ENCODE assay signal across 12 cellular contexts in the genomic region with DNA sequence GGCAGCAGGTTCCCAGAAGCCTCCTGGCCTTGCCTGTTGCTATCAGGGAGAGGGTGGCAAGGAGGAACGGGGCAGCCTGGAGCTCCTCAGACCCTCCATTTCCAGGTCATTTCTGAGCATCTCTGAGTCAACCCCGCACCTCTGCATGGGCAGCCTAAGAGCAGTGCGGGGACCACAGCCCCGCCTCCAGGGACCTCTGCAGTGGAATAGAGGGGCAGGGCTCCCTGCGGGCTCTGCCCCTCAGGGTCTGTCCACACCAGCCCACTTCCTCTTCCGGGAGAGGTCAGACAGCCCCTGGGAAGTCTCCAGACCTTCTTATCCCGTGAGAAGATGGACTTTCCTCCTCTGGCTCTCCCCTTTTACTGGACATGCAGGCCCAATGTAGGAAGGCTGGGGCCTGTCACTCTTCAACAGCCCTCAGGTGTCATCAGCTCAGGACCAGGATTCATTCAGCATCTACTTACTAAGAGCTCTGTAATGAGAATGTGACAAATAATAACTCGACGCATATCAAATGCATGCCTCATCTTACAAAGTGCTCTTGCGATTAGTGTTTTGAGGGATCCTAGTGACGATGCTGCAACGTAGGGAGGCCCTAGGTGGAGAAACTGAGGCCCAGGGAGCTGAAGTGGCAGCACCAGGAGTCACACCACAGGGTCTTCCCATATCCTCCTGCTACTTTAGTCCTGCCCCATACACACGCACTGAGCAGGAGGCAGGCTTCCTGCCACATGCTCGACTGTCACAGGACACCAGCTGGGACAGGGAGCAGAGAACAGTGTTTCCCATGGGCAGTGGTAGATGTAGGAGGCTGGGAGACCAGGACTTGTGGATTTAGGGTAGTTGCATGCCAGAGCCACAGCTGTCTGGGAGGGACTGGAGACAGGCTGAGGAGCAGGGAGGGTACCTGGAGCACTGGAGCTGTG. TPM values are rescaled to one million over a fixed set of nuclear protein-coding genes. Genes with fewer than 3 reads are reported as not detected.
DNase-seq lines count a peak whose midpoint lies in the region; ATAC-seq and TF ChIP-seq lines count a peak whose summit lies in the region.
"Had no signal": no experiment of that assay in that cellular context is flagged by ENCODE, and none has a peak within 500 bp of the region (broad histone marks: within the 10 kb centered on the region; RNA-seq: fewer than 3 reads in every experiment).

No MANE protein-coding gene starts in this region.

- TF ChIP-seq POLR2A in vagina (IDR thresholded peaks at IDR 0.05): no peak

- H3K9me3 ChIP-seq in mucosa of rectum (ENCODE audit: control insufficient read depth in 2 of 2, low read length in 2 of 2) (no peaks in the 10 kb centered on the region), vagina (no peaks in the 10 kb centered on the region)
- H3K9me3 ChIP-seq: thoracic aorta had no signal

- H3K27ac ChIP-seq in coronary artery (peak overlapping the region; percentile 15 to 73), mucosa of rectum (ENCODE audit: low read depth in 2 of 2, low read length in 2 of 2) (peak overlapping the region; percentile 34 to 48), vagina (peak overlapping the region; percentile 31)

- peak overlapping the region; percentile 2 to 82 for H3K27ac Mint-ChIP-seq in activated naive CD4-positive, alpha-beta T cell treated with anti-CD3 and anti-CD28 coated beads, Interleukin-2, amount 50 U/mL, for 72 hours

- no peak for ATAC-seq in activated naive CD4-positive, alpha-beta T cell treated with anti-CD3 and anti-CD28 coated beads, Interleukin-2, amount 50 U/mL, for 72 hours
- ATAC-seq: naive thymus-derived CD8-positive, alpha-beta T cell had no signal

- DNase-seq in activated naive CD4-positive, alpha-beta T cell treated with anti-CD3 and anti-CD28 coated beads, Interleukin-2, amount 50 U/mL, for 72 hours (ENCODE audit: low spot score in 2 of 2): no peak
- DNase-seq in activated naive CD4-positive, alpha-beta T cell treated with Interleukin-2 at 50 U/mL for 16 hours: no peak
- no peak for DNase-seq in coronary artery (ENCODE audit: low spot score)
- no peak for DNase-seq in vagina (ENCODE audit: extremely low spot score in 2 of 2)
- no peak for DNase-seq in cerebellar nuclear complex (lab: John Stamatoyannopoulos, UW)
- no peak for DNase-seq in SW480 (ENCODE audit: low spot score)
- DNase-seq in activated T-cell treated with anti-CD3 and anti-CD28 coated beads, Interleukin-2, amount 50 U/mL, for 1 hour: no peak
- DNase-seq: NCI-H2227 treated with DMSO at 0.1 percent for 48 hours; stimulated activated CD4-positive, alpha-beta T cell treated with anti-CD3 and anti-CD28 coated beads, Interleukin-2, amount 100 ng/mL, for 24 hours had no signal

- H3K27me3 ChIP-seq in mucosa of rectum (ENCODE audit: control insufficient read depth in 2 of 2, insufficient read depth in 2 of 2, low read length in 2 of 2): no peaks in the 10 kb centered on the region
- no peaks in the 10 kb centered on the region for H3K27me3 ChIP-seq in vagina

- no peak for TF ChIP-seq CTCF in coronary artery (IDR thresholded peaks at IDR 0.05)
- TF ChIP-seq CTCF in vagina (IDR thresholded peaks at IDR 0.05): no peak

- H3K4me3 ChIP-seq in coronary artery (no peak overlapping the region), mucosa of rectum (ENCODE audit: low read length in 2 of 2) (no peak overlapping the region), vagina (no peak overlapping the region)
- H3K4me3 ChIP-seq: thoracic aorta had no signal

- no peaks in the 10 kb centered on the region for H3K9me3 Mint-ChIP-seq in activated naive CD4-positive, alpha-beta T cell treated with anti-CD3 and anti-CD28 coated beads, Interleukin-2, amount 50 U/mL, for 72 hours
- H3K9me3 Mint-ChIP-seq: naive thymus-derived CD8-positive, alpha-beta T cell had no signal

- H3K4me1 ChIP-seq in mucosa of rectum (ENCODE audit: control insufficient read depth in 2 of 2, insufficient read depth in 2 of 2, low read length in 2 of 2): no peaks in the 10 kb centered on the region
- peaks cover 20% of the 10 kb centered on the region for H3K4me1 ChIP-seq in vagina

- no peaks in the 10 kb centered on the region for H3K36me3 Mint-ChIP-seq in activated naive CD4-positive, alpha-beta T cell treated with anti-CD3 and anti-CD28 coated beads, Interleukin-2, amount 50 U/mL, for 72 hours
- H3K36me3 Mint-ChIP-seq: naive thymus-derived CD8-positive, alpha-beta T cell had no signal

- no peak overlapping the region for H3K9ac ChIP-seq in mucosa of rectum (ENCODE audit: low read depth in 1 of 2, low read length in 2 of 2)

- intact Hi-C loops in vagina (cut with DNase I): no loop called here

- H3K36me3 ChIP-seq in mucosa of rectum (ENCODE audit: control insufficient read depth in 2 of 2, insufficient read depth in 2 of 2, low read length in 2 of 2) (no peaks in the 10 kb centered on the region), vagina (no peaks in the 10 kb centered on the region)
- H3K36me3 ChIP-seq: thoracic aorta had no signal

RNA-seq across cellular contexts. Expression of gene SH2D6, which starts 28.0 kb away (rescaled TPM):
- total RNA-seq in activated naive CD4-positive, alpha-beta T cell treated with anti-CD3 and anti-CD28 coated beads, Interleukin-2, amount 50 U/mL, for 72 hours: 1 to 10 TPM in 1 of 2 donors, under 1 TPM in 1; 0.55 to 2.5 TPM
- not detected for total RNA-seq in vagina
- total RNA-seq: thoracic aorta had no signal

RNA-seq across cellular contexts. Expression of gene CAPG, which starts 36.4 kb away (rescaled TPM):
- total RNA-seq in activated naive CD4-positive, alpha-beta T cell treated with anti-CD3 and anti-CD28 coated beads, Interleukin-2, amount 50 U/mL, for 72 hours: 10 to 100 TPM; 38.0 to 39.8 TPM
- total RNA-seq in vagina: 165 TPM
